ENCODE assay signal across 27 cellular contexts in the genomic region with DNA sequence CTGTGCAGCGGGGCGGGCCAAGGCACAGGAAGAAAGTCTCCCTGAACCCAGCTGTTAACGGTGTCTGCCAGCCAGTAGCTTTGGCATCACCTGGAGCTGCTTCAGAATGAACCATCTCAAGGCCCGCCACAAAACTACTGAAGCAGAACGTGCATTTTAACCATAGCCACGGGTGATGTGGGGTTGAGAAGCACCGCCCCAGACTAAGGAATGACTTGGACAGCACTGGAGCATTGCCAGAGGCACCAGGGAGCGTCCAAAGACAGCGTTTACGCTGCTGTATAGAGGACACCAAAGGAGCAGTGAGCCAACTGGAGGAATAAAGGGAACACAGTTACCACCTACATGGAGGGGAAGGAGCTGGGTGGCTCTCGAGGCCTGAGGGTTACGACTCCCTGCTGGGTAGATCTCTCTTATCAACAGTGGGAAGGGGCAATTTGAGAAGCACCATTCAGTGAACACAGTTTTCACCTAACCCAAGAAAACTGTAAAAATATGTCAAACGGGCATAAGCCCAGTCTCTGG. TPM values are rescaled to one million over a fixed set of nuclear protein-coding genes. Genes with fewer than 3 reads are reported as not detected.
DNase-seq lines count a peak whose midpoint lies in the region; ATAC-seq, FAIRE-seq and TF ChIP-seq lines count a peak whose summit lies in the region.
"Had no signal": no experiment of that assay in that cellular context is flagged by ENCODE, and none has a peak within 500 bp of the region (broad histone marks: within the 10 kb centered on the region; RNA-seq: fewer than 3 reads in every experiment).

No MANE protein-coding gene starts in this region.

- FAIRE-seq in kidney (lab: Jason Lieb, UNC), result no peak
- FAIRE-seq: A204.1, D721Med had no signal

- H3K4me3 ChIP-seq in kidney (ENCODE audit: low read length in 2 of 2) (peak overlapping the region in 1 of 2 donors; percentile 3), endodermal cell (ENCODE audit: low read length) (no peak overlapping the region), H7 (ENCODE audit: insufficient read depth, low read depth, low read length) (no peak overlapping the region)
- H3K4me3 ChIP-seq: body of pancreas, left lung, neural progenitor cell, spleen, upper lobe of left lung had no signal

- peaks cover 0 to 2% of the 10 kb centered on the region in 2 donors for H3K4me1 ChIP-seq in kidney (ENCODE audit: control insufficient read depth in 1 of 2, insufficient read depth in 1 of 2, low read depth in 1 of 2, low read length in 2 of 2)
- no peaks in the 10 kb centered on the region for H3K4me1 ChIP-seq in endodermal cell (ENCODE audit: control insufficient read depth, insufficient read depth, low read length)
- H3K4me1 ChIP-seq: left lung, neural progenitor cell, spleen, upper lobe of left lung had no signal

- peak in 1 of 2 donors; percentile 27 for ATAC-seq in left cardiac atrium
- no peak for ATAC-seq in left ventricle myocardium superior
- ATAC-seq: left lung; stimulated activated naive CD8-positive, alpha-beta T cell treated with anti-CD3 and anti-CD28 coated beads, Interleukin-15, amount 100 ng/mL, for 72 hours had no signal

- H3K36me3 ChIP-seq in kidney (ENCODE audit: control insufficient read depth in 1 of 2, insufficient read depth in 2 of 2, low read length in 2 of 2) (no peaks in the 10 kb centered on the region), endodermal cell (ENCODE audit: control insufficient read depth, insufficient read depth, low read length) (no peaks in the 10 kb centered on the region), H7 (replicated peaks; ENCODE audit: control insufficient read depth, insufficient read depth, low read length) (no peaks in the 10 kb centered on the region)
- H3K36me3 ChIP-seq: left lung, neural progenitor cell, spleen, upper lobe of left lung had no signal

- no peak overlapping the region for H3K9ac ChIP-seq in kidney (ENCODE audit: low read length in 2 of 2)
- no peak overlapping the region for H3K9ac ChIP-seq in endodermal cell (ENCODE audit: extremely low read depth, low read length, poor library complexity, severe bottlenecking)
- H3K9ac ChIP-seq: neural progenitor cell had no signal

- no peaks in the 10 kb centered on the region for H3K27me3 ChIP-seq in endodermal cell (ENCODE audit: control insufficient read depth, insufficient read depth, low read length, poor library complexity, severe bottlenecking)
- H3K27me3 ChIP-seq in H7 (ENCODE audit: control insufficient read depth, insufficient read depth, low read length), result no peaks in the 10 kb centered on the region
- H3K27me3 ChIP-seq: body of pancreas, left lung, neural progenitor cell, upper lobe of left lung had no signal

- peaks cover 5% of the 10 kb centered on the region for H3K4me1 Mint-ChIP-seq in endodermal cell
- H3K4me1 Mint-ChIP-seq: activated naive CD4-positive, alpha-beta T cell treated with anti-CD3 and anti-CD28 coated beads, Interleukin-2, amount 50 U/mL, for 24 hours; stimulated activated naive CD8-positive, alpha-beta T cell treated with anti-CD3 and anti-CD28 coated beads, Interleukin-15, amount 100 ng/mL, for 72 hours had no signal

- no peak overlapping the region for H3K27ac Mint-ChIP-seq in endodermal cell
- H3K27ac Mint-ChIP-seq: activated naive CD4-positive, alpha-beta T cell treated with anti-CD3 and anti-CD28 coated beads, Interleukin-2, amount 50 U/mL, for 24 hours; neural progenitor cell had no signal

- intact Hi-C loops in left cardiac atrium (cut with DNase I) (no loop called here), left ventricle myocardium superior (cut with micrococcal nuclease) (no loop called here), kidney (cut with DNase I) (no loop called here)

- H3K27me3 Mint-ChIP-seq in endodermal cell (ENCODE audit: insufficient read depth), result no peaks in the 10 kb centered on the region

- H3K9me3 Mint-ChIP-seq in endodermal cell, result peaks cover 6% of the 10 kb centered on the region
- H3K9me3 Mint-ChIP-seq: activated naive CD4-positive, alpha-beta T cell treated with anti-CD3 and anti-CD28 coated beads, Interleukin-2, amount 50 U/mL, for 24 hours; stimulated activated naive CD8-positive, alpha-beta T cell treated with anti-CD3 and anti-CD28 coated beads, Interleukin-15, amount 100 ng/mL, for 72 hours had no signal

- 90 to 100% methylated on average over 5 to 13 of the region's 13 CpGs for WGBS in endodermal cell (ENCODE audit: insufficient coverage in 1 of 2, insufficient read length in 1 of 2), 2 experiments

- H3K9me3 ChIP-seq in kidney (ENCODE audit: control insufficient read depth in 1 of 2, low read length in 2 of 2) (no peaks in the 10 kb centered on the region), endodermal cell (ENCODE audit: control insufficient read depth, low read length) (no peaks in the 10 kb centered on the region)
- H3K9me3 ChIP-seq: body of pancreas, left lung, spleen, upper lobe of left lung had no signal

- TF ChIP-seq CTCF in kidney (IDR thresholded peaks at IDR 0.05; ENCODE audit: borderline replicate concordance, extremely low read depth, insufficient read depth) (no peak), endodermal cell (conservative IDR thresholded peaks at IDR 0.05) (no peak)

- no peak overlapping the region for H3K4me3 Mint-ChIP-seq in endodermal cell
- H3K4me3 Mint-ChIP-seq: activated naive CD4-positive, alpha-beta T cell treated with anti-CD3 and anti-CD28 coated beads, Interleukin-2, amount 50 U/mL, for 24 hours; neural progenitor cell; stimulated activated naive CD8-positive, alpha-beta T cell treated with anti-CD3 and anti-CD28 coated beads, Interleukin-15, amount 100 ng/mL, for 72 hours had no signal

- no peaks in the 10 kb centered on the region for H3K36me3 Mint-ChIP-seq in endodermal cell (ENCODE audit: low read depth)
- H3K36me3 Mint-ChIP-seq: activated naive CD4-positive, alpha-beta T cell treated with anti-CD3 and anti-CD28 coated beads, Interleukin-2, amount 50 U/mL, for 24 hours; neural progenitor cell had no signal

- peak; percentile 24 for DNase-seq in left cardiac atrium
- DNase-seq in left ventricle myocardium superior, result no peak
- DNase-seq in NCI-H69 (lab: John Stamatoyannopoulos, UW), result peak; percentile 62
- peak; percentile 68 for DNase-seq in kidney
- no peak for DNase-seq in HuH-7.5 (ENCODE audit: low spot score)
- DNase-seq in C1 segment of cervical spinal cord (lab: John Stamatoyannopoulos, UW), result no peak
- DNase-seq in endodermal cell, result no peak
- DNase-seq in H7, result no peak
- DNase-seq: activated CD4-positive, alpha-beta T cell treated with anti-CD3 and anti-CD28 coated beads for 1 hour; body of pancreas; GDM1; glutamatergic neuron; left lung; NCI-H2171 treated with DMSO at 0.1 percent for 48 hours; NCI-H526 treated with DMSO at 0.1 percent for 48 hours; SHP77; spleen; stimulated activated CD4-positive, alpha-beta T cell treated with anti-CD3 and anti-CD28 coated beads, Interleukin-4, amount 100 ng/mL, for 24 hours; stimulated activated naive CD8-positive, alpha-beta T cell treated with anti-CD3 and anti-CD28 coated beads, Interleukin-15, amount 100 ng/mL, for 72 hours; SW 1271; upper lobe of left lung had no signal

- H3K27ac ChIP-seq in kidney (ENCODE audit: low read depth in 2 of 2, low read length in 2 of 2), result peak overlapping the region in 1 of 2 donors; percentile 33
- H3K27ac ChIP-seq in endodermal cell (ENCODE audit: low read depth, low read length), result no peak overlapping the region
- H3K27ac ChIP-seq: body of pancreas, C4-2B, left lung, neural progenitor cell, spleen, upper lobe of left lung had no signal

RNA-seq across cellular contexts. Expression of a gene that starts 28.4 kb away (rescaled TPM):
- total RNA-seq in left cardiac atrium (10 to 100 TPM; 12.8 to 13.5 TPM), left ventricle myocardium superior (17.5 TPM), kidney (6.3 TPM), endodermal cell (under 1 TPM; 0.40 to 0.71 TPM)
- polyA plus RNA-seq in kidney (ENCODE audit: insufficient read depth, low read depth, low replicate concordance), result 1.1 TPM
- polyA plus RNA-seq in endodermal cell (2013, experiment 1 of 2), result 0.39 TPM
- polyA plus RNA-seq in endodermal cell (2013, experiment 2 of 2), result 0.37 TPM
- total RNA-seq in H7 (2014; rRNA removed; shearing (Covaris generic)), result 0.04 TPM in 1 of 2 replicates, not detected in the other
- total RNA-seq: OCI-LY7 had no signal

Comparison
In these comparisons a context has a peak if more than half of its experiments do, and no peak if none do; other contexts are left out.
1. DNase-seq: peak in left cardiac atrium (single experiment), NCI-H69 (single experiment) and kidney (single experiment); none in left ventricle myocardium superior (single experiment), HuH-7.5 (single experiment), C1 segment of cervical spinal cord (0 of 14), endodermal cell (single experiment) and H7 (single experiment).